ENCODE assay signal across 10 cellular contexts in the genomic region with DNA sequence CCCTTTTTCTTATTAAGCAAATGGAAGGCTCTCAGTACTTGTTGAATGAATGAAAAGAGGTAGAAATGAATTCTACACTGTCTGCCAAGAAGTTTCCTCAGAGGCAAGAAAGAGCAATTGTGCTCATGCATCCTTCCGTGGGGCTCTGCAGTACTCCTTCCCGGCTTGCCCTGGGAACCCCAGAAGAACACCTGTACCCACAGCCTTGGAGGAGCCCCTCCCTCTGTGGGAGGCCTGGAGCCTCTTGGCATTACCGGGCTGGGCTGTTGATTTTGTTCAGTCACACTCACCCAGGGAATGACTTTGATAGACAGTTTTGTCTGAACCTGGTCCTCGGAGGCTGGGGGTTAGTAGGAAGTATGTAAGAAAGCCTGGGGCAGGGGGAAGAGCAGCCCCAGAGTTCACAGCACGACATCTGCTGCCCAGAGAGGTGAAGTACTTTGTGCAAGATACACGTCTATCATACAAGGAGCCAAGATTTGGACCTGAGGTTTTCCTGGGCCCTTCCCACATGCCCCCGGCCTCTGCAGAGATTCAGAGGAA.
DNase-seq lines count a peak whose midpoint lies in the region; ATAC-seq lines count a peak whose summit lies in the region.
"Had no signal": no experiment of that assay in that cellular context is flagged by ENCODE, and none has a peak within 500 bp of the region (broad histone marks: within the 10 kb centered on the region; RNA-seq: fewer than 3 reads in every experiment).

No MANE protein-coding gene starts in this region.

- no peaks in the 10 kb centered on the region for H3K4me1 ChIP-seq in urinary bladder (ENCODE audit: insufficient read depth)

- peaks cover 0 to 4% of the 10 kb centered on the region in 2 donors for H3K36me3 Mint-ChIP-seq in naive B cell

- H3K4me3 Mint-ChIP-seq in naive B cell, result peak overlapping the region; percentile 82 to 94 (median 90)

- H3K9me3 Mint-ChIP-seq in naive B cell, result peaks cover 0 to 17% (median 6%) of the 10 kb centered on the region in 7 donors

- DNase-seq in activated effector memory CD4-positive, alpha-beta T cell treated with Interleukin-2 at 50 U/mL for 16 hours, result peak; percentile 4
- no peak for DNase-seq in activated effector memory CD4-positive, alpha-beta T cell treated with anti-CD3 and anti-CD28 coated beads, Interleukin-2, amount 50 U/mL, for 16 hours
- DNase-seq in central memory CD4-positive, alpha-beta T cell, result peak; percentile 5
- DNase-seq in naive B cell (no peak), NCI-H187 (lab: John Stamatoyannopoulos, UW) (no peak), cerebellar nuclear complex (lab: John Stamatoyannopoulos, UW) (no peak)

- peaks cover 16 to 18% (median 17%) of the 10 kb centered on the region in 3 donors for H3K27me3 Mint-ChIP-seq in naive B cell

- H3K27ac ChIP-seq in urinary bladder (ENCODE audit: low read depth), result no peak overlapping the region
- H3K27ac ChIP-seq: C4-2B, RWPE1 had no signal

- H3K4me1 Mint-ChIP-seq in naive B cell, result peaks cover 16 to 23% (median 16%) of the 10 kb centered on the region in 3 donors

- WGBS in urinary bladder, result 52% methylated on average over 7 of the region's 7 CpGs

- ATAC-seq in naive B cell (ENCODE audit: low read depth in 2 of 2) (peak; percentile 13 to 37), HG02588 (IDR thresholded peaks at IDR 0.05; ENCODE audit: unreplicated experiment) (no peak)

- peak overlapping the region in 5 of 6 donors; percentile 65 to 97 (median 89) for H3K27ac Mint-ChIP-seq in naive B cell

- no peaks in the 10 kb centered on the region for H3K36me3 ChIP-seq in urinary bladder (ENCODE audit: insufficient read depth)

- peak overlapping the region; percentile 16 for H3K4me3 ChIP-seq in urinary bladder (ENCODE audit: low read depth, low read length)

Comparison
In these comparisons a context has a peak if more than half of its experiments do, and no peak if none do; other contexts are left out.
1. DNase-seq: peak in activated effector memory CD4-positive, alpha-beta T cell treated with Interleukin-2 at 50 U/mL for 16 hours (single experiment) and central memory CD4-positive, alpha-beta T cell (single experiment); none in activated effector memory CD4-positive, alpha-beta T cell treated with anti-CD3 and anti-CD28 coated beads, Interleukin-2, amount 50 U/mL, for 16 hours (single experiment), naive B cell (single experiment), NCI-H187 (0 of 2) and cerebellar nuclear complex (0 of 2).